ENCODE assay signal across 14 cellular contexts in genomic region chr2:149490296-149490695, GRCh38.
DNase-seq lines count a peak whose midpoint lies in the region; ATAC-seq and TF ChIP-seq lines count a peak whose summit lies in the region.
"Had no signal": no experiment of that assay in that cellular context is flagged by ENCODE, and none has a peak within 500 bp of the region (broad histone marks: within the 10 kb centered on the region; RNA-seq: fewer than 3 reads in every experiment).

No MANE protein-coding gene starts in this region.

- no peak overlapping the region for H3K27ac ChIP-seq in mammary epithelial cell (ENCODE audit: insufficient read depth, low read depth, low read length)
- H3K27ac ChIP-seq in tibial nerve = peak overlapping the region in 3 of 4 donors; percentile 51 to 85 (median 84)
- H3K27ac ChIP-seq: SJCRH30 had no signal

- no peaks in the 10 kb centered on the region for H3K4me1 Mint-ChIP-seq in MCF 10A (ENCODE audit: insufficient read depth, unreplicated experiment)
- peaks cover 35% of the 10 kb centered on the region for H3K4me1 Mint-ChIP-seq in WTC11
- H3K4me1 Mint-ChIP-seq in stimulated activated naive B cell treated with anti-CD40 and anti-IgM and Interleukin-4, amounts not matched to agents 10 μg/mL and 1 μg/mL and 100 μg/mL, for 72 hours = no peaks in the 10 kb centered on the region

- DNase-seq in MCF 10A (ENCODE audit: unreplicated experiment) (peak; percentile 12), mammary epithelial cell (no peak), WTC11 (ENCODE audit: low spot score) (no peak), hepatic stellate cell (ENCODE audit: low spot score) (peak; percentile 5), tibial nerve (ENCODE audit: low spot score in 2 of 2) (no peak)
- no peak for DNase-seq in stimulated activated naive B cell treated with anti-CD40 and anti-IgM and Interleukin-4, amounts not matched to agents 10 μg/mL and 1 μg/mL and 100 μg/mL, for 72 hours
- DNase-seq: activated CD4-positive, alpha-beta T cell treated with anti-CD3 and anti-CD28 coated beads for 1 hour; AML-193; GDM1; NCI-H2029 treated with DMSO at 0.1 percent for 48 hours had no signal

- H3K27ac Mint-ChIP-seq in MCF 10A (ENCODE audit: low read depth, unreplicated experiment) (no peak overlapping the region), WTC11 (no peak overlapping the region)
- no peak overlapping the region for H3K27ac Mint-ChIP-seq in stimulated activated naive B cell treated with anti-CD40 and anti-IgM and Interleukin-4, amounts not matched to agents 10 μg/mL and 1 μg/mL and 100 μg/mL, for 72 hours

- H3K4me3 Mint-ChIP-seq in MCF 10A (ENCODE audit: unreplicated experiment) = no peak overlapping the region
- no peak overlapping the region for H3K4me3 Mint-ChIP-seq in WTC11
- H3K4me3 Mint-ChIP-seq in stimulated activated naive B cell treated with anti-CD40 and anti-IgM and Interleukin-4, amounts not matched to agents 10 μg/mL and 1 μg/mL and 100 μg/mL, for 72 hours = no peak overlapping the region

- peak in 1 of 2 donors; percentile 16 for TF ChIP-seq EP300 in tibial nerve (IDR thresholded peaks at IDR 0.05)

- H3K36me3 Mint-ChIP-seq in MCF 10A (ENCODE audit: insufficient read depth, unreplicated experiment) = no peaks in the 10 kb centered on the region
- no peaks in the 10 kb centered on the region for H3K36me3 Mint-ChIP-seq in WTC11
- H3K36me3 Mint-ChIP-seq in stimulated activated naive B cell treated with anti-CD40 and anti-IgM and Interleukin-4, amounts not matched to agents 10 μg/mL and 1 μg/mL and 100 μg/mL, for 72 hours = no peaks in the 10 kb centered on the region

- no peaks in the 10 kb centered on the region for H3K9me3 ChIP-seq in mammary epithelial cell (replicated peaks; ENCODE audit: insufficient read depth, low read length)
- peaks cover 0 to 2% (median 0%) of the 10 kb centered on the region in 4 donors for H3K9me3 ChIP-seq in tibial nerve
- H3K9me3 ChIP-seq: SJCRH30 had no signal

- no peaks in the 10 kb centered on the region for H3K79me2 ChIP-seq in mammary epithelial cell (ENCODE audit: insufficient read depth, low read length)

- H3K9me3 Mint-ChIP-seq in MCF 10A (ENCODE audit: unreplicated experiment) (no peaks in the 10 kb centered on the region), WTC11 (0 out of 2 replicates have a peak, but pooled peaks cover 3% of the 10 kb centered on the region)
- H3K9me3 Mint-ChIP-seq in stimulated activated naive B cell treated with anti-CD40 and anti-IgM and Interleukin-4, amounts not matched to agents 10 μg/mL and 1 μg/mL and 100 μg/mL, for 72 hours = peaks cover 0 to 2% of the 10 kb centered on the region in 2 donors

- TF ChIP-seq CTCF in MCF 10A (IDR thresholded peaks at IDR 0.05; ENCODE audit: unreplicated experiment) (no peak), mammary epithelial cell (conservative IDR thresholded peaks at IDR 0.05 in 1 of 2, IDR thresholded peaks at IDR 0.05 in 1 of 2; ENCODE audit: extremely low read depth in 1 of 2, insufficient read depth in 1 of 2, low read depth in 1 of 2, low read length in 2 of 2) (no peak), WTC11 (IDR thresholded peaks at IDR 0.05) (no peak), tibial nerve (IDR thresholded peaks at IDR 0.05) (no peak)

- BruUV-seq in MCF 10A (replicated peaks; lab: Mats Ljungman, UMichigan) = no TSS peak
- no TSS peak for BruUV-seq in mammary epithelial cell (replicated peaks; lab: Mats Ljungman, UMichigan)

- H3K36me3 ChIP-seq in mammary epithelial cell (ENCODE audit: insufficient read depth, low read length) (no peaks in the 10 kb centered on the region), tibial nerve (no peaks in the 10 kb centered on the region)
- H3K36me3 ChIP-seq: SJCRH30 had no signal

- H4K20me1 ChIP-seq in mammary epithelial cell (ENCODE audit: insufficient read depth, low read length) = no peaks in the 10 kb centered on the region

- POLR2A ChIA-PET in MCF 10A (lab: Yijun Ruan, JAX) = no interaction called here
- POLR2A ChIA-PET in WTC11 (lab: Charles Lee) = no interaction called here

- H3K27me3 Mint-ChIP-seq in MCF 10A (ENCODE audit: insufficient read depth, unreplicated experiment) (peaks cover 24% of the 10 kb centered on the region), WTC11 (ENCODE audit: low read depth) (no peaks in the 10 kb centered on the region)
- H3K27me3 Mint-ChIP-seq in stimulated activated naive B cell treated with anti-CD40 and anti-IgM and Interleukin-4, amounts not matched to agents 10 μg/mL and 1 μg/mL and 100 μg/mL, for 72 hours = no peaks in the 10 kb centered on the region

- in situ Hi-C loops in mammary epithelial cell (cut with MboI; ENCODE audit: low sequenced_read_pairs in 2 of 2) = no loop called here

- 33% methylated on average over 3 of the region's 3 CpGs for WGBS in mammary epithelial cell (ENCODE audit: low coverage, missing lambda C conversion rate)
- WGBS in tibial nerve, 2 donors = 4 to 12% methylated on average over 3 of the region's 3 CpGs

- TF ChIP-seq POLR2A in tibial nerve (IDR thresholded peaks at IDR 0.05) = no peak

- no peak overlapping the region for H3K4me2 ChIP-seq in mammary epithelial cell (ENCODE audit: insufficient read depth, low read depth, low read length)
- H3K4me2 ChIP-seq: smooth muscle cell had no signal

- H3K27me3 ChIP-seq in mammary epithelial cell (ENCODE audit: insufficient read depth, low read length) (peaks cover 9% of the 10 kb centered on the region), tibial nerve (no peaks in the 10 kb centered on the region)
- H3K27me3 ChIP-seq: SJCRH30 had no signal

- no peaks in the 10 kb centered on the region for H3K4me1 ChIP-seq in mammary epithelial cell (ENCODE audit: insufficient read depth, low read length)
- peaks cover 0 to 31% (median 9%) of the 10 kb centered on the region in 4 donors for H3K4me1 ChIP-seq in tibial nerve
- H3K4me1 ChIP-seq: SJCRH30 had no signal

- H3K9ac ChIP-seq in mammary epithelial cell (ENCODE audit: insufficient read depth, low read length) = no peak overlapping the region

- dilution Hi-C loops in mammary epithelial cell (cut with HindIII; ENCODE audit: low sequenced_read_pairs) = no loop called here

- intact Hi-C loops in MCF 10A (cut with micrococcal nuclease) = loop anchor here (2.0 to 5.0 kb wide), 2 partner anchors 71 to 473 kb away; no protein-coding TSS in a partner anchor
- intact Hi-C loops in mammary epithelial cell (cut with micrococcal nuclease) = no loop called here

- CTCF ChIA-PET in MCF 10A (lab: Yijun Ruan, JAX) = interaction anchor here (0.5 to 1.1 kb wide), 4 partner anchors 38 to 472 kb away, joined by 3 to 4 read pairs (median 3); no protein-coding TSS in a partner anchor
- CTCF ChIA-PET in mammary epithelial cell (lab: Charles Lee; ENCODE audit: low non-redundant PET) = no interaction called here
- CTCF ChIA-PET in WTC11 (lab: Charles Lee) = interaction anchor here (1.3 to 1.4 kb wide), 2 partner anchors 34 to 161 kb away, joined by 3 to 5 read pairs; no protein-coding TSS in a partner anchor

- ATAC-seq in WTC11 (peak; percentile 31), GM19397 (IDR thresholded peaks at IDR 0.05; ENCODE audit: unreplicated experiment) (no peak), GM19023 (IDR thresholded peaks at IDR 0.05; ENCODE audit: unreplicated experiment) (no peak)
- ATAC-seq in stimulated activated naive B cell treated with anti-CD40 and anti-IgM and Interleukin-4, amounts not matched to agents 10 μg/mL and 1 μg/mL and 100 μg/mL, for 72 hours (replicated peaks) = no peak

- H3K4me3 ChIP-seq in mammary epithelial cell (replicated peaks in 1 of 3; ENCODE audit: insufficient read depth in 1 of 3, low read depth in 2 of 3, low read length in 3 of 3) = no peak overlapping the region
- no peak overlapping the region for H3K4me3 ChIP-seq in tibial nerve
- H3K4me3 ChIP-seq: SJCRH30, smooth muscle cell had no signal

- no peak overlapping the region for H2AFZ ChIP-seq in mammary epithelial cell (ENCODE audit: low read depth, low read length)

TF ChIP-seq in WTC11, 78 proteins besides CTCF, POLR2A, EP300 and RAD21 (continues in another document):
- TF ChIP-seq STAT6 (CRISPR knock-in tag; conservative IDR thresholded peaks at IDR 0.05; ENCODE audit: low read depth) = no peak
- TF ChIP-seq SP1 (CRISPR knock-in tag; conservative IDR thresholded peaks at IDR 0.05) = no peak
- TF ChIP-seq ATF6 (CRISPR knock-in tag; IDR thresholded peaks at IDR 0.05) = no peak

Comparison
In these comparisons a context has a peak if more than half of its experiments do, and no peak if none do; other contexts are left out.
1. DNase-seq: peak in MCF 10A (single experiment) and hepatic stellate cell (single experiment); none in mammary epithelial cell (single experiment), WTC11 (single experiment), tibial nerve (0 of 2) and stimulated activated naive B cell treated with anti-CD40 and anti-IgM and Interleukin-4, amounts not matched to agents 10 μg/mL and 1 μg/mL and 100 μg/mL, for 72 hours (single experiment).